Comparison of ENCODE assay signal across 34 cellular contexts in genomic region chr19:8126511-8126910, GRCh38. TPM values are rescaled to one million over a fixed set of nuclear protein-coding genes. Genes with fewer than 3 reads are reported as not detected.
"Had no signal": no experiment of that assay in that cellular context is flagged by ENCODE, and none has a peak within 500 bp of the region (broad histone marks: within the 10 kb centered on the region; RNA-seq: fewer than 3 reads in every experiment).

No MANE protein-coding gene starts in this region.

- DNase-seq: activated B cell treated with CpG ODN at 0.5 μM for 24 hours; activated CD4-positive, alpha-beta memory T cell treated with anti-CD3 and anti-CD28 coated beads for 36 hours; activated CD4-positive, alpha-beta T cell treated with anti-CD3 and anti-CD28 coated beads for 4 hours; activated CD4-positive, alpha-beta T cell treated with anti-CD3 and anti-CD28 coated beads, Interleukin-2, amount 10 ng/mL, durations not matched to agents 24 days and 14 days; activated CD4-positive, alpha-beta T cell treated with anti-CD3 and anti-CD28 coated beads, Interleukin-2, amount 50 U/mL, for 1 hour; activated CD4-positive, alpha-beta T cell treated with anti-CD3 and anti-CD28 coated beads, Interleukin-2, amount 50 U/mL, for 4 hours; activated CD4-positive, CD25-positive, alpha-beta regulatory T cell treated with anti-CD3 and anti-CD28 coated beads, Interleukin-2, amount 50 U/mL, for 72 hours; activated CD8-positive, alpha-beta memory T cell treated with anti-CD3 and anti-CD28 coated beads, Interleukin-2, amount 50 U/mL, for 4 hours; activated CD8-positive, alpha-beta T cell treated with anti-CD3 and anti-CD28 coated beads for 36 hours; activated effector memory CD4-positive, alpha-beta T cell treated with anti-CD3 and anti-CD28 coated beads, Interleukin-2, amount 50 U/mL, for 16 hours; activated gamma-delta T cell treated with Interleukin-2 at 50 U/mL for 16 hours; activated naive CD4-positive, alpha-beta T cell; activated naive CD4-positive, alpha-beta T cell treated with anti-CD3 and anti-CD28 coated beads for 36 hours; activated naive CD4-positive, alpha-beta T cell treated with anti-CD3 and anti-CD28 coated beads, Interleukin-2, amount 50 U/mL, for 16 hours; activated naive CD8-positive, alpha-beta T cell treated with anti-CD3 and anti-CD28 coated beads for 36 hours; activated T-cell treated with anti-CD3 and anti-CD28 coated beads for 4 hours; activated T-cell treated with anti-CD3 and anti-CD28 coated beads, Interleukin-2, amount 50 U/mL, for 1 hour; activated T-cell treated with anti-CD3 and anti-CD28 coated beads, Interleukin-2, amount 50 U/mL, for 4 hours; activated T-cell treated with anti-CD3 and anti-CD28 coated beads, Interleukin-2, amount 50 U/mL, for 72 hours; adrenal gland; amniotic stem cell; caudate nucleus; cerebellar nuclear complex; T-helper 1 cell; T-helper 2 cell; T-helper 9 cell had no signal

- H3K4me3 ChIP-seq: adrenal gland, ascending aorta, cardiac muscle cell had no signal

- H3K36me3 ChIP-seq: adrenal gland, ascending aorta, cardiac muscle cell had no signal

- H3K27me3 ChIP-seq: adrenal gland, ascending aorta, cardiac muscle cell had no signal

- H3K4me1 ChIP-seq: adrenal gland, ascending aorta had no signal

- H3K27ac ChIP-seq: adrenal gland, ascending aorta, cardiac muscle cell, VCaP had no signal

- H3K9me3 ChIP-seq: adrenal gland, ascending aorta had no signal

- ATAC-seq: activated CD8-positive, alpha-beta T cell treated with anti-CD3 and anti-CD28 coated beads for 36 hours; activated naive CD4-positive, alpha-beta T cell treated with anti-CD3 and anti-CD28 coated beads, Interleukin-2, amount 50 U/mL, for 72 hours; activated T-cell treated with anti-CD3 and anti-CD28 coated beads, Interleukin-2, amount 50 U/mL, for 4 hours; activated T-cell treated with anti-CD3 and anti-CD28 coated beads, Interleukin-2, amount 50 U/mL, for 72 hours; activated T-helper 17 cell treated with anti-CD3 and anti-CD28 coated beads, Interleukin-2, amount 50 U/mL, for 72 hours had no signal

RNA-seq across cellular contexts. Expression of gene FBN3, which starts 22.9 kb away (rescaled TPM):
- total RNA-seq: activated B cell treated with CpG ODN at 0.5 μM for 24 hours; activated CD4-positive, alpha-beta memory T cell treated with anti-CD3 and anti-CD28 coated beads for 36 hours; activated CD4-positive, alpha-beta T cell treated with anti-CD3 and anti-CD28 coated beads, Interleukin-2, amount 10 ng/mL, durations not matched to agents 24 days and 14 days; activated CD8-positive, alpha-beta memory T cell treated with anti-CD3 and anti-CD28 coated beads for 36 hours; activated naive CD4-positive, alpha-beta T cell treated with anti-CD3 and anti-CD28 coated beads for 36 hours; activated naive CD8-positive, alpha-beta T cell treated with anti-CD3 and anti-CD28 coated beads for 36 hours; activated T-cell treated with anti-CD3 and anti-CD28 coated beads, Interleukin-2, amount 50 U/mL, for 72 hours; activated T-helper 1 cell treated with anti-CD3 and anti-CD28 coated beads, Interleukin-12 subunit alpha, Interleukin-12 subunit beta, Interleukin-2, Interleukin-4 antibody, amounts not matched to agents 30 ng/mL and 10 ng/mL and 1 ng/mL, durations not matched to agents 14 hours and 24 hours and 36 hours; ascending aorta; bronchial epithelial cell had no signal
